10 cellular contexts compared by ENCODE assay signal in genomic region chr3:143974877-143975238, GRCh38. TPM values are rescaled to one million over a fixed set of nuclear protein-coding genes. Genes with fewer than 3 reads are reported as not detected.
A peak's percentile ranks its signal among the peaks of the same experiment; 100 is the strongest.
DNase-seq lines count a peak whose midpoint lies in the region; ATAC-seq, FAIRE-seq and TF ChIP-seq lines count a peak whose summit lies in the region.
"Had no signal": no experiment of that assay in that cellular context is flagged by ENCODE, and none has a peak within 500 bp of the region (broad histone marks: within the 10 kb centered on the region; RNA-seq: fewer than 3 reads in every experiment).

No MANE protein-coding gene starts in this region.

- H4K5ac ChIP-seq in H9 (ENCODE audit: insufficient read length, low read depth, low read length) = no peak overlapping the region

- H2BK5ac ChIP-seq in H9 (ENCODE audit: insufficient read length, low read length) = no peak overlapping the region

- TF ChIP-seq POLR2A in H54 (IDR thresholded peaks at IDR 0.05; ENCODE audit: low read depth, low read length) = no peak

- no peaks in the 10 kb centered on the region for H3K9me3 ChIP-seq in H9 (ENCODE audit: control insufficient read depth, low read depth, low read length)
- H3K9me3 ChIP-seq in WERI-Rb-1 (ENCODE audit: severe bottlenecking) = no peaks in the 10 kb centered on the region
- H3K9me3 ChIP-seq in skeletal muscle satellite cell (replicated peaks; ENCODE audit: low read length) = no peaks in the 10 kb centered on the region

- no peak for FAIRE-seq in H54 (lab: Jason Lieb, UNC)
- FAIRE-seq: colon had no signal

- no peak overlapping the region for H2BK120ac ChIP-seq in H9 (ENCODE audit: low read depth, low read length, poor library complexity, severe bottlenecking)

- no peak overlapping the region for H3K27ac Mint-ChIP-seq in H9

- no peak overlapping the region for H3K27ac ChIP-seq in H9 (ENCODE audit: insufficient read length, low read depth, low read length)
- peak overlapping the region; percentile 94 for H3K27ac ChIP-seq in WERI-Rb-1

- H3K27me3 ChIP-seq in H9 (ENCODE audit: insufficient read depth, low read length) = no peaks in the 10 kb centered on the region
- no peaks in the 10 kb centered on the region for H3K27me3 ChIP-seq in WERI-Rb-1 (ENCODE audit: insufficient read depth, low read depth, severe bottlenecking)
- H3K27me3 ChIP-seq in skeletal muscle satellite cell (ENCODE audit: control insufficient read depth, insufficient read depth, low read length) = no peaks in the 10 kb centered on the region

- no peak overlapping the region for H3K4ac ChIP-seq in H9 (ENCODE audit: low read depth, low read length)

- H3K4me1 ChIP-seq in H9 (ENCODE audit: insufficient read depth, low read length) (no peaks in the 10 kb centered on the region; the same call in 1 of the 2 replicates), skeletal muscle satellite cell (ENCODE audit: control insufficient read depth, insufficient read depth, low read length) (peaks cover 39% of the 10 kb centered on the region)

- H4K91ac ChIP-seq in H9 (ENCODE audit: insufficient read length, low read depth, low read length) = no peak overlapping the region

- no peaks in the 10 kb centered on the region for H4K20me1 ChIP-seq in H9 (ENCODE audit: control insufficient read depth, insufficient read depth, insufficient read length)

- no peak overlapping the region for H3K4me2 ChIP-seq in H9 (ENCODE audit: insufficient read depth, insufficient read length, low read length)
- H3K4me2 ChIP-seq in skeletal muscle satellite cell (ENCODE audit: low read length) = peak overlapping the region; percentile 87

- no peak overlapping the region for H4K8ac ChIP-seq in H9 (replicated peaks; ENCODE audit: insufficient read length, low read depth, low read length)

- H3K18ac ChIP-seq in H9 (ENCODE audit: insufficient read length, low read depth, low read length) = no peak overlapping the region

- H3K36me3 ChIP-seq in WERI-Rb-1 (peaks cover 13% of the 10 kb centered on the region), skeletal muscle satellite cell (ENCODE audit: insufficient read depth, low read length) (no peaks in the 10 kb centered on the region)

- H3K36me3 Mint-ChIP-seq in H9 (ENCODE audit: insufficient read depth in 1 of 3, low read depth in 3 of 3) = peaks cover 0 to 4% (median 0%) of the 10 kb centered on the region in 3 experiments; a peak in 3 of 7 replicates

- H3K56ac ChIP-seq in H9 (ENCODE audit: insufficient read length, low read depth, low read length) = no peak overlapping the region

- H3K9ac ChIP-seq in H9 (ENCODE audit: extremely low read depth, insufficient read length, low read length) = no peak overlapping the region
- peak overlapping the region; percentile 94 for H3K9ac ChIP-seq in skeletal muscle satellite cell (ENCODE audit: low read depth, low read length)

- no peak for DNase-seq in H9
- DNase-seq in WERI-Rb-1 = no peak
- DNase-seq in fibroblast of pulmonary artery (ENCODE audit: low read depth) = peak; percentile 34
- no peak for DNase-seq in DMS114 treated with DMSO at 0.1 percent for 48 hours (lab: John Stamatoyannopoulos, UW; ENCODE audit: unreplicated experiment)
- DNase-seq in H54 (ENCODE audit: insufficient read length, low spot score) = no peak
- DNase-seq: stimulated activated CD4-positive, alpha-beta T cell treated with anti-CD3 and anti-CD28 coated beads, Interleukin-4, amount 100 ng/mL, for 1 hour had no signal

- no peak overlapping the region for H3K23ac ChIP-seq in H9 (ENCODE audit: insufficient read length, low read depth, low read length)

- no peak overlapping the region for H3T11ph ChIP-seq in H9 (ENCODE audit: low read length)

- no peak overlapping the region for H2AK5ac ChIP-seq in H9 (ENCODE audit: insufficient read length, low read length)

- TF ChIP-seq CTCF in H9 (conservative IDR thresholded peaks at IDR 0.05) (no peak), WERI-Rb-1 (IDR thresholded peaks at IDR 0.05; ENCODE audit: low read depth, low read length) (no peak), fibroblast of pulmonary artery (IDR thresholded peaks at IDR 0.05; ENCODE audit: low read length, missing control alignments) (no peak)

- H3K79me1 ChIP-seq in H9 (ENCODE audit: insufficient read depth, low read depth, low read length, poor library complexity, severe bottlenecking) = no peaks in the 10 kb centered on the region

- peak overlapping the region; percentile 90 to 93 for H3K4me3 Mint-ChIP-seq in H9

- no peak for ATAC-seq in HG03432 (IDR thresholded peaks at IDR 0.05; ENCODE audit: unreplicated experiment)
- no peak for ATAC-seq in GM18909 (IDR thresholded peaks at IDR 0.05; ENCODE audit: poor library complexity, unreplicated experiment)

- H3K4me1 Mint-ChIP-seq in H9 = peaks cover 45 to 56% of the 10 kb centered on the region in 2 experiments

- H2BK20ac ChIP-seq in H9 (ENCODE audit: low read depth, low read length, poor library complexity, severe bottlenecking) = no peak overlapping the region

- no CpG with 5 or more reads among the region's 2 CpGs for WGBS in H9 (ENCODE audit: extremely low coverage, insufficient read length, low lambda C conversion rate)

- no peak overlapping the region for H2BK15ac ChIP-seq in H9 (ENCODE audit: low read depth, low read length)

- no peaks in the 10 kb centered on the region; a peak in 3 of 5 replicates for H3K9me3 Mint-ChIP-seq in H9

- H3K27me3 Mint-ChIP-seq in H9 (ENCODE audit: low read depth) = no peaks in the 10 kb centered on the region; the same call in 1 of the 2 replicates

- peaks cover 13% of the 10 kb centered on the region; the same call in 1 of the 2 replicates for H3K79me2 ChIP-seq in H9 (ENCODE audit: insufficient read depth, low read length)

- H3K23me2 ChIP-seq in H9 (ENCODE audit: insufficient read length, low read depth, low read length, poor library complexity, severe bottlenecking) = peaks cover 20% of the 10 kb centered on the region

- no peak overlapping the region for H3K14ac ChIP-seq in H9 (ENCODE audit: insufficient read depth, low read length)

- H3K4me3 ChIP-seq in WERI-Rb-1 (ENCODE audit: low read depth, low read length) = peak overlapping the region; percentile 89
- peak overlapping the region; percentile 58 for H3K4me3 ChIP-seq in fibroblast of pulmonary artery (replicated peaks; ENCODE audit: low read depth, low read length)
- H3K4me3 ChIP-seq in skeletal muscle satellite cell (ENCODE audit: low read length) = peak overlapping the region; percentile 79

- H2AFZ ChIP-seq in H9 (ENCODE audit: low read length) = no peak overlapping the region

- H2BK12ac ChIP-seq in H9 (ENCODE audit: insufficient read length, low read depth, low read length) = no peak overlapping the region

RNA-seq across cellular contexts. Expression of gene DIPK2A, which starts 3.2 kb away (rescaled TPM):
- 22.0 and 22.9 TPM in 2 replicates for total RNA-seq in H9 (2021)
- total RNA-seq in skeletal muscle satellite cell (2012; rRNA removed) = 53.5 and 73.6 TPM in 2 replicates
